In the genomic region with DNA sequence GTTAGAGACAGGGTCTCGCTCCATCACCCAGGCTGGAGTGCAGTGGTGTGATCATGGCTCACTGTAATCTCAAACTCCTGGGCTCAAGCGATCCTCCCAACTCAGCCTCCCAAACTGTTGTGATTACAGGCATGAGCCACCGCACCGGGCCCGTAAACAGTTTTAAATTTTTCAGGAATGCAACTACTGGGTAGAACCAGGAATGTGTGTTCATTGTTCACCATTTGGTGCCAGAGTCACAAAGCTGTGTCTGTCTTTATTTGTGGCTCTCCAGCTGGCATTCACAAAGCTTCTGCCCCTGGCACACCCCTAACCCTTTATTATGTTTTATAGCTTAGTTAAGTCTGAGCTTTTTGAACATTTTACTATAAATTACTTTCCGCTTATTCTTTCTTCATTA, we compare ENCODE assay signal across 31 cellular contexts. TPM values are rescaled to one million over a fixed set of nuclear protein-coding genes. Genes with fewer than 3 reads are reported as not detected.
"Had no signal": no experiment of that assay in that cellular context is flagged by ENCODE, and none has a peak within 500 bp of the region (broad histone marks: within the 10 kb centered on the region; RNA-seq: fewer than 3 reads in every experiment).

No MANE protein-coding gene starts in this region.

- H3K4me3 ChIP-seq: gastrocnemius medialis, left lung, mucosa of descending colon, pancreas, right lobe of liver, smooth muscle cell, suprapubic skin, thyroid gland had no signal

- H3K4me1 ChIP-seq: gastrocnemius medialis, left lung, pancreas, right lobe of liver, suprapubic skin, thyroid gland had no signal

- FAIRE-seq: kidney, pancreas had no signal

- DNase-seq: effector CD8-positive, alpha-beta T cell; endodermal cell; foreskin fibroblast; gastrocnemius medialis; kidney; left cardiac atrium; left lung; mesenchymal stem cell; mucosa of descending colon; naive B cell; pancreas; right lobe of liver; stimulated activated CD4-positive, alpha-beta T cell treated with anti-CD3 and anti-CD28 coated beads, Interleukin-12 subunit alpha, Interleukin-12 subunit beta, amount 100 ng/mL, for 4 hours; stimulated activated CD4-positive, alpha-beta T cell treated with anti-CD3 and anti-CD28 coated beads, Interleukin-1b, Interleukin-23, amount 100 ng/mL, for 48 hours; stimulated activated CD4-positive, alpha-beta T cell treated with anti-CD3 and anti-CD28 coated beads, Interleukin-4, amount 100 ng/mL, for 1 hour; stimulated activated CD8-positive, alpha-beta memory T cell treated with anti-CD3 and anti-CD28 coated beads, Interleukin-4, amount 100 ng/mL, for 48 hours; stimulated activated naive CD4-positive, alpha-beta T cell; stimulated activated naive CD8-positive, alpha-beta T cell treated with anti-CD3 and anti-CD28 coated beads, Interleukin-15, amount 100 ng/mL, for 72 hours; thyroid gland had no signal

- H3K4me2 ChIP-seq: smooth muscle cell had no signal

- H3K9me3 ChIP-seq: gastrocnemius medialis, left lung, mucosa of descending colon, neutrophil, pancreas, right lobe of liver, suprapubic skin, thyroid gland had no signal

- ATAC-seq: esophagus mucosa; gastrocnemius medialis; left cardiac atrium; left lung; mucosa of descending colon; natural killer cell treated with Interleukin-12 subunit alpha and Interleukin-12 subunit beta and Interleukin-15 and Interleukin-18, amount 100 ng/mL, for 72 hours; pancreas; right lobe of liver; stimulated activated naive CD8-positive, alpha-beta T cell treated with anti-CD3 and anti-CD28 coated beads, Interleukin-15, amount 100 ng/mL, for 72 hours had no signal

- H3K36me3 ChIP-seq: gastrocnemius medialis, left lung, neutrophil, pancreas, right lobe of liver, suprapubic skin, thyroid gland had no signal

- H3K27ac ChIP-seq: epithelial cell of prostate, gastrocnemius medialis, left lung, neutrophil, pancreas, right lobe of liver, suprapubic skin, thyroid gland had no signal

- H3K27me3 ChIP-seq: gastrocnemius medialis, left lung, neutrophil, pancreas, right lobe of liver, thyroid gland had no signal

RNA-seq across cellular contexts. Expression of a gene that starts 19.8 kb away (rescaled TPM):
- total RNA-seq: gastrocnemius medialis, glomerular endothelial cell, kidney, left cardiac atrium, left lung, lung microvascular endothelial cell, mesothelial cell of epicardium, mucosa of descending colon, neural crest cell, omental fat pad, progenitor cell of endocrine pancreas, right lobe of liver had no signal
- polyA plus RNA-seq: smooth muscle cell had no signal
